ENCODE assay signal across 28 cellular contexts in the genomic region with DNA sequence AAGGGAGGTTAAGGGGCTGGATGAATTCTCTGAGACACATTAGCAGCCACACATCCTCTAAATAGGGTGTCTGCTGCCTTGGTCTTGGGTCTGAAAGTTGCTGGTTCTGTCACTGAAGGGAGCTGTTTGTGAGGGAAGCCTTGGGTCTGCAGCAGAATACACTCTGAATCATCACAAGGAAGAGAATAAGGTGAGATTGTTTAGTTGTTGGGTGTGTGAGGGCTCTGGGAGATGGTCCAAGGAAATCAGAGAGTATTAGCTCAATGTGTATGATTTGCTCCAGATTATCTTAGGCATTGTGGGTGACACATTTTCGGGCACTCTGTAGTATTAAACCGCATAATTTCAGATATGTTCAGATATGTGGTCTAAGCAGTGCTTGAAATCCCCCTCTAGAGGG.
"Had no signal": no experiment of that assay in that cellular context is flagged by ENCODE, and none has a peak within 500 bp of the region (broad histone marks: within the 10 kb centered on the region; RNA-seq: fewer than 3 reads in every experiment).

No MANE protein-coding gene starts in this region.

- FAIRE-seq: K562, RCC 7860 had no signal

- H3K27ac Mint-ChIP-seq: activated CD8-positive, alpha-beta T cell treated with anti-CD3 and anti-CD28 coated beads, Interleukin-2, amount 10 ng/mL, durations not matched to agents 7 days and 5 days; activated naive CD8-positive, alpha-beta T cell treated with anti-CD3 and anti-CD28 coated beads, Interleukin-2, amount 10 ng/mL, durations not matched to agents 7 days and 5 days; T-helper 17 cell; WTC11 had no signal

- H3K9me3 ChIP-seq: body of pancreas, SJSA1 had no signal

- H3K36me3 ChIP-seq: cardiac muscle cell, SJSA1 had no signal

- H3K9me3 Mint-ChIP-seq: activated naive CD8-positive, alpha-beta T cell treated with anti-CD3 and anti-CD28 coated beads, Interleukin-2, amount 10 ng/mL, durations not matched to agents 7 days and 5 days had no signal

- H3K4me3 Mint-ChIP-seq: activated CD8-positive, alpha-beta T cell treated with anti-CD3 and anti-CD28 coated beads, Interleukin-2, amount 10 ng/mL, durations not matched to agents 7 days and 5 days; activated naive CD8-positive, alpha-beta T cell treated with anti-CD3 and anti-CD28 coated beads, Interleukin-2, amount 10 ng/mL, durations not matched to agents 7 days and 5 days; T-helper 17 cell; WTC11 had no signal

- H3K27me3 Mint-ChIP-seq: activated naive CD8-positive, alpha-beta T cell treated with anti-CD3 and anti-CD28 coated beads, Interleukin-2, amount 10 ng/mL, durations not matched to agents 7 days and 5 days; T-helper 17 cell had no signal

- DNase-seq: activated CD4-positive, alpha-beta T cell treated with anti-CD3 and anti-CD28 coated beads for 48 hours; activated CD4-positive, alpha-beta T cell treated with anti-CD3 and anti-CD28 coated beads, Interleukin-2, amount 50 U/mL, for 4 hours; activated CD4-positive, CD25-positive, alpha-beta regulatory T cell treated with anti-CD3 and anti-CD28 coated beads, Interleukin-2, amount 50 U/mL, for 72 hours; activated CD8-positive, alpha-beta memory T cell treated with anti-CD3 and anti-CD28 coated beads, Interleukin-2, amount 50 U/mL, for 48 hours; activated CD8-positive, alpha-beta T cell treated with anti-CD3 and anti-CD28 coated beads, Interleukin-2, amount 10 ng/mL, durations not matched to agents 7 days and 5 days; activated naive CD4-positive, alpha-beta T cell treated with anti-CD3 and anti-CD28 coated beads, Interleukin-2, amount 50 U/mL, for 16 hours; activated naive CD8-positive, alpha-beta T cell treated with anti-CD3 and anti-CD28 coated beads, Interleukin-2, amount 10 ng/mL, durations not matched to agents 7 days and 5 days; activated T-cell treated with anti-CD3 and anti-CD28 coated beads, Interleukin-2, amount 50 U/mL, for 1 hour; aorta; body of pancreas; Karpas-422; NCI-H146; NCI-H2029; NCI-H2107; NCI-H2171 treated with DMSO at 0.1 percent for 48 hours; NCI-H345; NCI-H510A; NCI-H526 treated with DMSO at 0.1 percent for 48 hours; NCI-H82; NK-92 treated with Interleukin-12 subunit alpha and Interleukin-12 subunit beta, amount 100 ng/mL, for 24 hours; SHP77; T-helper 17 cell; T-helper 9 cell had no signal

- H3K4me1 ChIP-seq: body of pancreas, SJSA1 had no signal

- H3K27me3 ChIP-seq: body of pancreas, cardiac muscle cell, SJSA1 had no signal

- H3K36me3 Mint-ChIP-seq: activated naive CD8-positive, alpha-beta T cell treated with anti-CD3 and anti-CD28 coated beads, Interleukin-2, amount 10 ng/mL, durations not matched to agents 7 days and 5 days; WTC11 had no signal

- H3K27ac ChIP-seq: body of pancreas, cardiac muscle cell, SJSA1 had no signal

- ATAC-seq: activated CD8-positive, alpha-beta T cell treated with anti-CD3 and anti-CD28 coated beads, Interleukin-2, amount 10 ng/mL, durations not matched to agents 7 days and 5 days; body of pancreas; K562; T-helper 17 cell; WTC11 had no signal

- H3K4me1 Mint-ChIP-seq: activated naive CD8-positive, alpha-beta T cell treated with anti-CD3 and anti-CD28 coated beads, Interleukin-2, amount 10 ng/mL, durations not matched to agents 7 days and 5 days; T-helper 17 cell; WTC11 had no signal

- H3K4me3 ChIP-seq: body of pancreas, cardiac muscle cell, K562, SJSA1 had no signal
